8 cellular contexts compared by ENCODE assay signal in genomic region chr6:32047855-32048766, GRCh38. TPM values are rescaled to one million over a fixed set of nuclear protein-coding genes. Genes with fewer than 3 reads are reported as not detected.
A peak's percentile ranks its signal among the peaks of the same experiment; 100 is the strongest.
DNase-seq lines count a peak whose midpoint lies in the region; ATAC-seq and TF ChIP-seq lines count a peak whose summit lies in the region.

No MANE protein-coding gene starts in this region.

- no peaks in the 10 kb centered on the region for H3K36me3 Mint-ChIP-seq in naive B cell
- H3K36me3 Mint-ChIP-seq in stimulated activated effector memory CD8-positive, alpha-beta T cell treated with anti-CD3 and anti-CD28 coated beads, Interleukin-12 subunit alpha, Interleukin-12 subunit beta, amount 100 ng/mL, for 72 hours = no peaks in the 10 kb centered on the region

- ATAC-seq in naive B cell (ENCODE audit: low read depth in 2 of 2) (peak; percentile 73 to 85), GM19035 (IDR thresholded peaks at IDR 0.05; ENCODE audit: unreplicated experiment) (no peak)
- peak; percentile 77 for ATAC-seq in stimulated activated effector memory CD8-positive, alpha-beta T cell treated with anti-CD3 and anti-CD28 coated beads, Interleukin-12 subunit alpha, Interleukin-12 subunit beta, amount 100 ng/mL, for 72 hours

- no peak overlapping the region for H3K4me3 Mint-ChIP-seq in naive B cell
- H3K4me3 Mint-ChIP-seq in stimulated activated effector memory CD8-positive, alpha-beta T cell treated with anti-CD3 and anti-CD28 coated beads, Interleukin-12 subunit alpha, Interleukin-12 subunit beta, amount 100 ng/mL, for 72 hours = no peak overlapping the region

- peaks cover 0 to 5% (median 0%) of the 10 kb centered on the region in 3 donors for H3K27me3 Mint-ChIP-seq in naive B cell

- DNase-seq in activated gamma-delta T cell treated with Interleukin-2 at 50 U/mL for 16 hours (peak; percentile 70), activated gamma-delta T cell (lab: John Stamatoyannopoulos, UW) (no peak), NCI-H748 treated with DMSO at 0.1 percent for 48 hours (lab: John Stamatoyannopoulos, UW) (peak; percentile 25), erythroblast (lab: John Stamatoyannopoulos, UW) (peak; percentile 54 to 79), naive B cell (peak; percentile 49)
- DNase-seq in activated CD8-positive, alpha-beta memory T cell treated with anti-CD3 and anti-CD28 coated beads, Interleukin-2, amount 50 U/mL, for 4 hours = peak; percentile 71
- peak; percentile 70 to 88 for DNase-seq in stimulated activated effector memory CD8-positive, alpha-beta T cell treated with anti-CD3 and anti-CD28 coated beads, Interleukin-12 subunit alpha, Interleukin-12 subunit beta, amount 100 ng/mL, for 72 hours (ENCODE audit: low spot score in 2 of 2)

- peak overlapping the region in 1 of 6 donors; percentile 57 for H3K27ac Mint-ChIP-seq in naive B cell
- H3K27ac Mint-ChIP-seq in stimulated activated effector memory CD8-positive, alpha-beta T cell treated with anti-CD3 and anti-CD28 coated beads, Interleukin-12 subunit alpha, Interleukin-12 subunit beta, amount 100 ng/mL, for 72 hours = no peak overlapping the region

- peaks cover 5 to 7% (median 5%) of the 10 kb centered on the region in 3 donors for H3K4me1 Mint-ChIP-seq in naive B cell
- peaks cover 8% of the 10 kb centered on the region for H3K4me1 Mint-ChIP-seq in stimulated activated effector memory CD8-positive, alpha-beta T cell treated with anti-CD3 and anti-CD28 coated beads, Interleukin-12 subunit alpha, Interleukin-12 subunit beta, amount 100 ng/mL, for 72 hours

- TF ChIP-seq POLR2A in erythroblast (IDR thresholded peaks at IDR 0.05; ENCODE audit: low read length) = no peak

- H3K9me3 Mint-ChIP-seq in naive B cell = no peaks in the 10 kb centered on the region
- no peaks in the 10 kb centered on the region for H3K9me3 Mint-ChIP-seq in stimulated activated effector memory CD8-positive, alpha-beta T cell treated with anti-CD3 and anti-CD28 coated beads, Interleukin-12 subunit alpha, Interleukin-12 subunit beta, amount 100 ng/mL, for 72 hours

RNA-seq across cellular contexts. Expression of gene CYP21A2, which starts 9.9 kb away (rescaled TPM):
- not detected for polyA plus RNA-seq in naive B cell (ENCODE audit: low read depth in 6 of 6)

RNA-seq across cellular contexts. Expression of gene C4B, which starts 33.5 kb away (rescaled TPM):
- 1 to 10 TPM in 1 of 6 donors, under 1 TPM in 1, not detected in 4; 0.60 to 1.0 TPM for polyA plus RNA-seq in naive B cell (ENCODE audit: low read depth in 6 of 6)
